Comparison of ENCODE assay signal across 17 cellular contexts in the genomic region with DNA sequence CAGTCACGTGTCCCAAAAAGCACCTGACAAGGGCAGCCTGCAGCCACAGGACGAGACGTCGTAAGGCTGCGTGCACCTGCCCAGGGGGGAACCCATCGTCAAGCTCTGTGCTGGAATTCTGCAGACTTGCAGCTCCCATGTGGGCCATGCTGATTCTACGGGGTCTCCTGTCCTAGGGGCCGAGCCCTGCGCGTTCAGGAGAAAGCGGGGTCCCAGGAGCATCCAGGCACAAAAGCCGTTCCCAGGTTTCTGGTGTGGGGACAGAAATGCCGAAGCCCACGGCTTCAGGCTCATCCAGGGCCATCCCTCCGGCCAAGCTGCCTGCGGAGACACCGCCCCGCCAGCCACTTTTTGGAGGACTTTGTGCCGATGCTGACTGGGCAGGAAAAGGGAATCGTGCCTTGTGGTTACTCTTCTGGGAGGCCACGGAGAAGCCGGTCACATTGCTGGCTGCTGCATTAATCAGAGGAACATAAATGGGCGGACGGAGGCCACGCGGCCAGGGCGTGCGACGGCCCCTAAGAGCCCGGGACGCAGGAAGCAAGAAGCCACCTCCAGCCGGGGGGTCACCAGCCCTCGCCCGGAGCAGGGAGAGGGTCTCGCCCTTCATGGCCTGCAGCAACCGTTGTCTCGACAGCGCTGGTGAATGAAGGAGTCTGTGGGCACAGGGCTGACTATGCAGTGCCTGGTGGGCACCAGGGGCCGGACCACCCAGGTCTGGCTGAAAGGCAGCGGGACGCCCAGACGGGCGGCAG.
A peak's percentile ranks its signal among the peaks of the same experiment; 100 is the strongest.
DNase-seq lines count a peak whose midpoint lies in the region; ATAC-seq and TF ChIP-seq lines count a peak whose summit lies in the region.
"Had no signal": no experiment of that assay in that cellular context is flagged by ENCODE, and none has a peak within 500 bp of the region (broad histone marks: within the 10 kb centered on the region; RNA-seq: fewer than 3 reads in every experiment).

No MANE protein-coding gene starts in this region.

- peak overlapping the region in 8 of 11 experiments; percentile 0 to 36 (median 24); a peak in 9 of 22 replicates for H3K4me2 ChIP-seq in BLaER1 treated with 17β-estradiol and CSF1 and Interleukin-3, amounts not matched to agents 10 nM and 100 nM

- no peak for ATAC-seq in activated T-cell treated with anti-CD3 and anti-CD28 coated beads, Interleukin-2, amount 50 U/mL, for 72 hours (replicated peaks in 1 of 2)
- no peak for ATAC-seq in effector memory CD8-positive, alpha-beta T cell (replicated peaks)
- ATAC-seq: K562 had no signal

- H3K36me3 ChIP-seq in BLaER1 treated with 17β-estradiol and CSF1 and Interleukin-3, amounts not matched to agents 10 nM and 100 nM = peaks cover 0 to 10% (median 2%) of the 10 kb centered on the region in 11 experiments; a peak in 6 of 22 replicates
- H3K36me3 ChIP-seq in CD8-positive, alpha-beta memory T cell (ENCODE audit: insufficient read depth, low read length) = no peaks in the 10 kb centered on the region
- no peaks in the 10 kb centered on the region for H3K36me3 ChIP-seq in ovary

- H3K27ac Mint-ChIP-seq in activated T-cell treated with anti-CD3 and anti-CD28 coated beads, Interleukin-2, amount 50 U/mL, for 72 hours = no peak overlapping the region
- H3K27ac Mint-ChIP-seq in CD8-positive, alpha-beta memory T cell = peak overlapping the region in 4 of 8 donors; percentile 47 to 91 (median 82)
- peak overlapping the region; percentile 41 to 60 for H3K27ac Mint-ChIP-seq in effector memory CD8-positive, alpha-beta T cell
- no peak overlapping the region for H3K27ac Mint-ChIP-seq in mesothelial cell of epicardium

- CTCF ChIA-PET in CD8-positive, alpha-beta memory T cell (lab: Charles Lee) = no interaction called here

- no peak for TF ChIP-seq EP300 in ovary (IDR thresholded peaks at IDR 0.05)

- H3K36me3 Mint-ChIP-seq in activated T-cell treated with anti-CD3 and anti-CD28 coated beads, Interleukin-2, amount 50 U/mL, for 72 hours (ENCODE audit: insufficient read depth in 2 of 2) = peaks cover 19 to 30% of the 10 kb centered on the region in 2 donors
- peaks cover 0 to 8% (median 4%) of the 10 kb centered on the region in 3 donors for H3K36me3 Mint-ChIP-seq in CD8-positive, alpha-beta memory T cell
- H3K36me3 Mint-ChIP-seq in effector memory CD8-positive, alpha-beta T cell (ENCODE audit: insufficient read depth) = peaks cover 29% of the 10 kb centered on the region
- peaks cover 49% of the 10 kb centered on the region for H3K36me3 Mint-ChIP-seq in mesothelial cell of epicardium

- H3K27ac ChIP-seq in BLaER1 treated with 17β-estradiol and CSF1 and Interleukin-3, amounts not matched to agents 10 nM and 100 nM = no peak overlapping the region
- no peak overlapping the region for H3K27ac ChIP-seq in CD8-positive, alpha-beta memory T cell (ENCODE audit: low read depth, low read length)
- H3K27ac ChIP-seq in ovary = no peak overlapping the region

- 93 to 95% (median 94%) methylated on average over 43 of the region's 43 CpGs for WGBS in ovary, 3 donors

- H4K20me1 ChIP-seq in BLaER1 treated with 17β-estradiol and CSF1 and Interleukin-3, amounts not matched to agents 10 nM and 100 nM = 0 out of 22 replicates have a peak, but pooled peaks cover 0 to 5% (median 0%) of the 10 kb centered on the region in 11 experiments

- intact Hi-C loops in ovary (cut with DNase I) = no loop called here

- H3K27me3 ChIP-seq in BLaER1 treated with 17β-estradiol and CSF1 and Interleukin-3, amounts not matched to agents 10 nM and 100 nM = peaks cover 0 to 3% (median 0%) of the 10 kb centered on the region in 11 experiments; a peak in 1 of 22 replicates
- H3K27me3 ChIP-seq in CD8-positive, alpha-beta memory T cell (ENCODE audit: insufficient read depth, low read length, poor library complexity, severe bottlenecking) = no peaks in the 10 kb centered on the region
- H3K27me3 ChIP-seq in ovary = no peaks in the 10 kb centered on the region

- H3K9me3 ChIP-seq in BLaER1 treated with 17β-estradiol and CSF1 and Interleukin-3, amounts not matched to agents 10 nM and 100 nM (replicated peaks in 1 of 11) = peaks cover 13 to 19% (median 16%) of the 10 kb centered on the region in 11 experiments
- H3K9me3 ChIP-seq in CD8-positive, alpha-beta memory T cell (ENCODE audit: low read length) = no peaks in the 10 kb centered on the region
- no peaks in the 10 kb centered on the region for H3K9me3 ChIP-seq in ovary

- no peak for TF ChIP-seq POLR2A in ovary (IDR thresholded peaks at IDR 0.05)

- POLR2A ChIA-PET in CD8-positive, alpha-beta memory T cell (lab: Charles Lee) = no interaction called here

- DNase-seq in activated T-cell treated with anti-CD3 and anti-CD28 coated beads, Interleukin-2, amount 50 U/mL, for 72 hours = no peak
- no peak for DNase-seq in activated T-cell treated with anti-CD3 and anti-CD28 coated beads for 4 hours
- no peak for DNase-seq in CD8-positive, alpha-beta memory T cell
- no peak for DNase-seq in effector memory CD8-positive, alpha-beta T cell
- DNase-seq in ovary = no peak
- DNase-seq in NCI-H526 treated with DMSO at 0.1 percent for 48 hours (lab: John Stamatoyannopoulos, UW) = no peak
- no peak for DNase-seq in mesothelial cell of epicardium (ENCODE audit: low spot score in 2 of 2, unreplicated experiment in 2 of 2)
- DNase-seq: AML-193, GDM1, MV-4-11, NCI-H1417, NCI-H187 treated with DMSO at 0.1 percent for 48 hours, NCI-H345, NCI-H69, SIG-M5 had no signal

- H3K9me3 Mint-ChIP-seq in activated T-cell treated with anti-CD3 and anti-CD28 coated beads, Interleukin-2, amount 50 U/mL, for 72 hours = peaks cover 2 to 6% of the 10 kb centered on the region in 2 donors
- H3K9me3 Mint-ChIP-seq in CD8-positive, alpha-beta memory T cell = no peaks in the 10 kb centered on the region
- H3K9me3 Mint-ChIP-seq in effector memory CD8-positive, alpha-beta T cell = no peaks in the 10 kb centered on the region
- H3K9me3 Mint-ChIP-seq in mesothelial cell of epicardium = peaks cover 6% of the 10 kb centered on the region

- H3K9ac ChIP-seq in BLaER1 treated with 17β-estradiol and CSF1 and Interleukin-3, amounts not matched to agents 10 nM and 100 nM = no peak overlapping the region

- H3K4me3 Mint-ChIP-seq in activated T-cell treated with anti-CD3 and anti-CD28 coated beads, Interleukin-2, amount 50 U/mL, for 72 hours = peak overlapping the region; percentile 20 to 24
- H3K4me3 Mint-ChIP-seq in CD8-positive, alpha-beta memory T cell = peak overlapping the region; percentile 29 to 86 (median 46)
- peak overlapping the region; percentile 86 to 91 for H3K4me3 Mint-ChIP-seq in effector memory CD8-positive, alpha-beta T cell
- no peak overlapping the region for H3K4me3 Mint-ChIP-seq in mesothelial cell of epicardium

- H3K4me1 ChIP-seq in BLaER1 treated with 17β-estradiol and CSF1 and Interleukin-3, amounts not matched to agents 10 nM and 100 nM = peaks cover 21 to 76% (median 58%) of the 10 kb centered on the region in 10 experiments
- peaks cover 25% of the 10 kb centered on the region for H3K4me1 ChIP-seq in CD8-positive, alpha-beta memory T cell (ENCODE audit: insufficient read depth, low read length)
- H3K4me1 ChIP-seq in ovary (ENCODE audit: insufficient read depth) = no peaks in the 10 kb centered on the region

- H3K4me3 ChIP-seq in BLaER1 treated with 17β-estradiol and CSF1 and Interleukin-3, amounts not matched to agents 10 nM and 100 nM = no peak overlapping the region
- H3K4me3 ChIP-seq in CD8-positive, alpha-beta memory T cell (ENCODE audit: low read length) = no peak overlapping the region
- H3K4me3 ChIP-seq in ovary = no peak overlapping the region
- H3K4me3 ChIP-seq: K562 had no signal

- H3K27me3 Mint-ChIP-seq in activated T-cell treated with anti-CD3 and anti-CD28 coated beads, Interleukin-2, amount 50 U/mL, for 72 hours (ENCODE audit: low read depth) = no peaks in the 10 kb centered on the region
- H3K27me3 Mint-ChIP-seq in CD8-positive, alpha-beta memory T cell = no peaks in the 10 kb centered on the region
- H3K27me3 Mint-ChIP-seq in effector memory CD8-positive, alpha-beta T cell = no peaks in the 10 kb centered on the region
- no peaks in the 10 kb centered on the region for H3K27me3 Mint-ChIP-seq in mesothelial cell of epicardium (ENCODE audit: low read depth)

- TF ChIP-seq CTCF in ovary (IDR thresholded peaks at IDR 0.05) (no peak), mesothelial cell of epicardium (IDR thresholded peaks at IDR 0.05; ENCODE audit: unreplicated experiment) (no peak)

- H3K4me1 Mint-ChIP-seq in activated T-cell treated with anti-CD3 and anti-CD28 coated beads, Interleukin-2, amount 50 U/mL, for 72 hours (ENCODE audit: low read depth) = peaks cover 33% of the 10 kb centered on the region
- H3K4me1 Mint-ChIP-seq in CD8-positive, alpha-beta memory T cell = peaks cover 29 to 41% (median 34%) of the 10 kb centered on the region in 3 donors
- peaks cover 22 to 27% of the 10 kb centered on the region in 2 donors for H3K4me1 Mint-ChIP-seq in effector memory CD8-positive, alpha-beta T cell (ENCODE audit: low read depth in 2 of 2)
- peaks cover 4% of the 10 kb centered on the region for H3K4me1 Mint-ChIP-seq in mesothelial cell of epicardium

Comparison
In these comparisons a context has a peak if more than half of its experiments do, and no peak if none do; other contexts are left out.
1. H3K27ac Mint-ChIP-seq: peak in effector memory CD8-positive, alpha-beta T cell (2 of 2); none in activated T-cell treated with anti-CD3 and anti-CD28 coated beads, Interleukin-2, amount 50 U/mL, for 72 hours (single experiment) and mesothelial cell of epicardium (single experiment).